Comparison of ENCODE assay signal across 21 cellular contexts in the genomic region with DNA sequence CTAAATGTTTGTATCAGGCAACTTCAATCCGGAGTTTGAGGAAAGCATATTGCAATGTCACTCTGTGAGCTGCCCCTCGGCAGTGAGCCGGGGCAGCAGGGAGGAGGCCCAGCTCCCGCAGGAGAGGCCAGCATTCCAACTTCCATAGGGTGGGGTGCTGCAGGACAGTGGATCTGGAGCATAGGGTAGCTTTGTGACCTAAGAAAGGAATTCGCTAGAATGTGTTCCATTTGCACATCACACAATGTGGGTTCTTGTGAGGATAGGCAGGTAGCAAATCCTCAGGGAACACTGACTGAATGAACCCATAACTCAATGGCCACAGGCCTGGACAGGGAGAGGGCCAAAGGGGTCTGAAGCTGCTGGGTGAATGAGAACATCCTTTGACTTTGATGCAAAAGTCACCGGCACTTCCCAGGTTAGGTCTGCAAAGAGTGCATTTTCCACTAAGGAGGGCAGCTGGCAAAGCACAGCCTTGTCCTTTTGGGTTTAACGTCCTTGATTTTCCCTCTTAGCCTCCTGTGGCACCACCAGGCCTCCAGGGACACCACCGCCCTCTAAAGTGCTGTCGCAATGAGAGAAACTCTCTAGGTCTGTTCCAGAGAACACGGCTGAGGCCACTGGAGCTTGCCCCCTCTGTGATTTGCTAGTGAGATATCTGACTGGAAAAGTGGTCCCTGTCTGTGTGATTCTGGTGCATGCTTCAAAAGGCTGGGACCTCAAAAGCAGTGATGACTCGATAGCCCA. TPM values are rescaled to one million over a fixed set of nuclear protein-coding genes. Genes with fewer than 3 reads are reported as not detected.
"Had no signal": no experiment of that assay in that cellular context is flagged by ENCODE, and none has a peak within 500 bp of the region (broad histone marks: within the 10 kb centered on the region; RNA-seq: fewer than 3 reads in every experiment).

No MANE protein-coding gene starts in this region.

- DNase-seq: activated T-cell treated with anti-CD3 and anti-CD28 coated beads, Interleukin-2, amount 50 U/mL, for 24 hours; cerebellar nuclear complex; foreskin keratinocyte; nucleus accumbens; right lobe of liver; small intestine; stimulated activated CD4-positive, alpha-beta T cell treated with anti-CD3 and anti-CD28 coated beads, Interleukin-2, amount 100 ng/mL, for 24 hours; T-cell; trophoblast cell; uterus had no signal

- H3K9me3 ChIP-seq: right lobe of liver had no signal

- H3K4me1 ChIP-seq: breast epithelium, foreskin keratinocyte, right lobe of liver, uterus had no signal

- FAIRE-seq: astrocyte, endometrium, islet of Langerhans, small intestine, TTC549 had no signal

- H3K27me3 Mint-ChIP-seq: activated T-cell treated with anti-CD3 and anti-CD28 coated beads, Interleukin-2, amount 50 U/mL, for 24 hours; activated T-helper 17 cell treated with anti-CD3 and anti-CD28 coated beads, Interleukin-2, amount 50 U/mL, for 72 hours; stimulated activated memory B cell treated with anti-CD40 and anti-IgM and Interleukin-4, amounts not matched to agents 10 μg/mL and 1 μg/mL and 100 μg/mL, for 72 hours; T-cell had no signal

- H3K27ac Mint-ChIP-seq: activated naive CD4-positive, alpha-beta T cell treated with anti-CD3 and anti-CD28 coated beads, Interleukin-2, amount 50 U/mL, for 72 hours; activated T-cell treated with anti-CD3 and anti-CD28 coated beads, Interleukin-2, amount 50 U/mL, for 24 hours; activated T-helper 17 cell treated with anti-CD3 and anti-CD28 coated beads, Interleukin-2, amount 50 U/mL, for 72 hours; nephron; stimulated activated memory B cell treated with anti-CD40 and anti-IgM and Interleukin-4, amounts not matched to agents 10 μg/mL and 1 μg/mL and 100 μg/mL, for 72 hours; T-cell had no signal

- H3K36me3 Mint-ChIP-seq: stimulated activated memory B cell treated with anti-CD40 and anti-IgM and Interleukin-4, amounts not matched to agents 10 μg/mL and 1 μg/mL and 100 μg/mL, for 72 hours; T-cell had no signal

- H3K4me1 Mint-ChIP-seq: activated T-helper 17 cell treated with anti-CD3 and anti-CD28 coated beads, Interleukin-2, amount 50 U/mL, for 72 hours; nephron; stimulated activated memory B cell treated with anti-CD40 and anti-IgM and Interleukin-4, amounts not matched to agents 10 μg/mL and 1 μg/mL and 100 μg/mL, for 72 hours; T-cell had no signal

- H3K36me3 ChIP-seq: breast epithelium, right lobe of liver, uterus had no signal

- H3K4me3 ChIP-seq: breast epithelium, coronary artery, right lobe of liver, uterus had no signal

- H3K27me3 ChIP-seq: breast epithelium, foreskin keratinocyte, right lobe of liver, uterus had no signal

- ATAC-seq: activated naive CD4-positive, alpha-beta T cell treated with anti-CD3 and anti-CD28 coated beads, Interleukin-2, amount 50 U/mL, for 72 hours; activated T-helper 17 cell treated with anti-CD3 and anti-CD28 coated beads, Interleukin-2, amount 50 U/mL, for 72 hours; foreskin keratinocyte; right lobe of liver; stimulated activated memory B cell treated with anti-CD40 and anti-IgM and Interleukin-4, amounts not matched to agents 10 μg/mL and 1 μg/mL and 100 μg/mL, for 72 hours; T-cell had no signal

- H3K27ac ChIP-seq: breast epithelium, coronary artery, foreskin keratinocyte, right lobe of liver, uterus had no signal

- H3K4me3 Mint-ChIP-seq: activated T-cell treated with anti-CD3 and anti-CD28 coated beads, Interleukin-2, amount 50 U/mL, for 24 hours; activated T-helper 17 cell treated with anti-CD3 and anti-CD28 coated beads, Interleukin-2, amount 50 U/mL, for 72 hours; nephron; stimulated activated memory B cell treated with anti-CD40 and anti-IgM and Interleukin-4, amounts not matched to agents 10 μg/mL and 1 μg/mL and 100 μg/mL, for 72 hours; T-cell had no signal

RNA-seq across cellular contexts. Expression of a gene that starts 36.2 kb away (rescaled TPM):
- total RNA-seq: activated naive CD4-positive, alpha-beta T cell treated with anti-CD3 and anti-CD28 coated beads, Interleukin-2, amount 50 U/mL, for 72 hours; glomerular endothelial cell had no signal
